Comparison of ENCODE assay signal across 24 cellular contexts in the genomic region with DNA sequence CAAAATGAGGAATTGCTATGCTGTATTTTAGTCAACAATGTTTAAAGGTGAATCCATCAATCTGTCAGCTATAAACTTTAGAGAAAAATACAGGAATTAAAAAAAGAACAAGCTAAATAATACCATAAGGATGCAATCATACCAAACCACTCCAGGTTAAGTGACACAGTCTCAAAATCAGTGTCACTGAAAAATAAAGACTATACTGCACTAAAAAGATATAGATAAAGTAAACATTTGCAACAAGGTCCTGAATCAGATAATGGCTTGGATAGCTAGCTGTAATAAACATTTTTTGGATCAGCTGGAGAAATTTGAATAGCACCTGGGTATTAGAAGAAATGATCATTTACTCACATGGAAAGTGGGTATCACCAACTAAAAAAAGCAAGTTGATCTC. TPM values are rescaled to one million over a fixed set of nuclear protein-coding genes. Genes with fewer than 3 reads are reported as not detected.
A peak's percentile ranks its signal among the peaks of the same experiment; 100 is the strongest.
DNase-seq lines count a peak whose midpoint lies in the region; ATAC-seq, FAIRE-seq and TF ChIP-seq lines count a peak whose summit lies in the region.
"Had no signal": no experiment of that assay in that cellular context is flagged by ENCODE, and none has a peak within 500 bp of the region (broad histone marks: within the 10 kb centered on the region; RNA-seq: fewer than 3 reads in every experiment).

No MANE protein-coding gene starts in this region.

- H3K4me2 ChIP-seq in astrocyte (ENCODE audit: low read length) (no peak overlapping the region), HepG2 (ENCODE audit: low read depth, low read length) (no peak overlapping the region)
- H3K4me2 ChIP-seq: neural progenitor cell had no signal

- no peak for FAIRE-seq in astrocyte (lab: Jason Lieb, UNC)
- no peak for FAIRE-seq in HepG2 (lab: Jason Lieb, UNC)
- FAIRE-seq in GM12891 (lab: Jason Lieb, UNC): no peak
- FAIRE-seq: GM18507 had no signal

- no peak overlapping the region for H3K4me3 Mint-ChIP-seq in natural killer cell
- H3K4me3 Mint-ChIP-seq in natural killer cell treated with Interleukin-12 subunit alpha and Interleukin-12 subunit beta and Interleukin-15 and Interleukin-18, amount 100 ng/mL, for 72 hours: no peak overlapping the region
- peak overlapping the region; percentile 23 for H3K4me3 Mint-ChIP-seq in astrocyte (ENCODE audit: unreplicated experiment)
- no peak overlapping the region for H3K4me3 Mint-ChIP-seq in osteocyte (ENCODE audit: unreplicated experiment)
- H3K4me3 Mint-ChIP-seq: activated naive CD8-positive, alpha-beta T cell treated with anti-CD3 and anti-CD28 coated beads, Interleukin-2, amount 10 ng/mL, durations not matched to agents 7 days and 5 days; neural progenitor cell had no signal

- TF ChIP-seq EP300 in HepG2 (IDR thresholded peaks at IDR 0.05; ENCODE audit: low read depth in 2 of 2, low read length in 2 of 2) (no peak), HepG2 (CRISPR knock-in tag; IDR thresholded peaks at IDR 0.05; ENCODE audit: borderline replicate concordance) (no peak)

- H3K27ac Mint-ChIP-seq in natural killer cell: peak overlapping the region; percentile 6 to 15
- no peak overlapping the region for H3K27ac Mint-ChIP-seq in natural killer cell treated with Interleukin-12 subunit alpha and Interleukin-12 subunit beta and Interleukin-15 and Interleukin-18, amount 100 ng/mL, for 72 hours
- no peak overlapping the region for H3K27ac Mint-ChIP-seq in astrocyte (ENCODE audit: unreplicated experiment)
- peak overlapping the region; percentile 56 for H3K27ac Mint-ChIP-seq in osteocyte (ENCODE audit: unreplicated experiment)
- H3K27ac Mint-ChIP-seq: activated naive CD8-positive, alpha-beta T cell treated with anti-CD3 and anti-CD28 coated beads, Interleukin-2, amount 10 ng/mL, durations not matched to agents 7 days and 5 days; activated T-helper 17 cell treated with anti-CD3 and anti-CD28 coated beads, Interleukin-2, amount 50 U/mL, for 72 hours; neural progenitor cell had no signal

- peaks cover 92% of the 10 kb centered on the region for H4K20me1 ChIP-seq in astrocyte (ENCODE audit: insufficient read depth, low read length)
- H4K20me1 ChIP-seq in HepG2 (ENCODE audit: insufficient read depth, low read length): peaks cover 94% of the 10 kb centered on the region

- no TSS peak for BruUV-seq in HepG2 (replicated peaks; lab: Mats Ljungman, UMichigan)

- H3K9ac ChIP-seq in astrocyte (ENCODE audit: low read length) (no peak overlapping the region), HepG2 (ENCODE audit: insufficient read depth, low read depth, low read length) (no peak overlapping the region)
- H3K9ac ChIP-seq: neural progenitor cell had no signal

- H3K9me3 Mint-ChIP-seq in natural killer cell (no peaks in the 10 kb centered on the region), astrocyte (ENCODE audit: unreplicated experiment) (no peaks in the 10 kb centered on the region), osteocyte (ENCODE audit: unreplicated experiment) (no peaks in the 10 kb centered on the region)
- H3K9me3 Mint-ChIP-seq in natural killer cell treated with Interleukin-12 subunit alpha and Interleukin-12 subunit beta and Interleukin-15 and Interleukin-18, amount 100 ng/mL, for 72 hours: no peaks in the 10 kb centered on the region
- H3K9me3 Mint-ChIP-seq: activated naive CD8-positive, alpha-beta T cell treated with anti-CD3 and anti-CD28 coated beads, Interleukin-2, amount 10 ng/mL, durations not matched to agents 7 days and 5 days; activated T-helper 17 cell treated with anti-CD3 and anti-CD28 coated beads, Interleukin-2, amount 50 U/mL, for 72 hours had no signal

- intact Hi-C loops in natural killer cell (cut with micrococcal nuclease): no loop called here
- intact Hi-C loops in HepG2 (cut with micrococcal nuclease; ENCODE audit: unreplicated experiment): no loop called here

- H2AFZ ChIP-seq in astrocyte (ENCODE audit: low read depth, low read length) (no peak overlapping the region), HepG2 (ENCODE audit: low read length) (no peak overlapping the region)
- H2AFZ ChIP-seq: neural progenitor cell had no signal

- H3K27me3 ChIP-seq in astrocyte (ENCODE audit: insufficient read depth, low read length): no peaks in the 10 kb centered on the region
- H3K27me3 ChIP-seq in HepG2 (ENCODE audit: control insufficient read depth in 1 of 2, insufficient read depth in 2 of 2, low read length in 2 of 2): no peaks in the 10 kb centered on the region
- H3K27me3 ChIP-seq: body of pancreas, colonic mucosa, MG63, neural progenitor cell, Peyer's patch, SJSA1, uterus had no signal

- H3K9me3 ChIP-seq in astrocyte (ENCODE audit: insufficient read depth, low read depth, low read length) (no peaks in the 10 kb centered on the region), HepG2 (ENCODE audit: low read length) (no peaks in the 10 kb centered on the region)
- H3K9me3 ChIP-seq: body of pancreas, colonic mucosa, MG63, Peyer's patch, prostate gland, SJSA1, uterus had no signal

- TF ChIP-seq CTCF in natural killer cell (IDR thresholded peaks at IDR 0.05) (no peak), astrocyte (IDR thresholded peaks at IDR 0.05; ENCODE audit: insufficient read depth, low read depth, low read length) (no peak), osteocyte (IDR thresholded peaks at IDR 0.05) (no peak), HepG2 (CRISPR knock-in tag; IDR thresholded peaks at IDR 0.05) (no peak)

- peaks cover 96% of the 10 kb centered on the region for H3K79me2 ChIP-seq in astrocyte (ENCODE audit: insufficient read depth, low read length)
- peaks cover 97% of the 10 kb centered on the region for H3K79me2 ChIP-seq in HepG2 (ENCODE audit: insufficient read depth, low read length)

- no peak overlapping the region for H3K4me3 ChIP-seq in astrocyte (ENCODE audit: insufficient read depth, low read depth, low read length)
- no peak overlapping the region for H3K4me3 ChIP-seq in HepG2 (replicated peaks in 1 of 3; ENCODE audit: insufficient read depth in 1 of 3, low read depth in 2 of 3, low read length in 3 of 3)
- H3K4me3 ChIP-seq: body of pancreas, colonic mucosa, MG63, neural progenitor cell, Peyer's patch, prostate gland, SJSA1, uterus had no signal

- H3K4me1 Mint-ChIP-seq in natural killer cell: peaks cover 58 to 61% of the 10 kb centered on the region in 2 donors
- peaks cover 38 to 50% of the 10 kb centered on the region in 2 donors for H3K4me1 Mint-ChIP-seq in natural killer cell treated with Interleukin-12 subunit alpha and Interleukin-12 subunit beta and Interleukin-15 and Interleukin-18, amount 100 ng/mL, for 72 hours (ENCODE audit: low read depth in 2 of 2)
- H3K4me1 Mint-ChIP-seq in astrocyte (ENCODE audit: low read depth, unreplicated experiment): peaks cover 34% of the 10 kb centered on the region
- peaks cover 69% of the 10 kb centered on the region for H3K4me1 Mint-ChIP-seq in osteocyte (ENCODE audit: unreplicated experiment)

- H3K27ac ChIP-seq in astrocyte (ENCODE audit: low read depth, low read length): no peak overlapping the region
- H3K27ac ChIP-seq in HepG2 (ENCODE audit: extremely low read length, insufficient read depth, low read length): no peak overlapping the region
- H3K27ac ChIP-seq: colonic mucosa, neural progenitor cell, prostate gland, SJSA1 had no signal

- POLR2A ChIA-PET in HepG2 (lab: Yijun Ruan, JAX): interaction anchor here (0.6 to 1.1 kb wide), 3 partner anchors 9 to 20 kb away, joined by 3 to 4 read pairs (median 4); no protein-coding TSS in a partner anchor

- H3K36me3 ChIP-seq in astrocyte (ENCODE audit: insufficient read depth, low read length): peaks cover 3% of the 10 kb centered on the region
- peaks cover 0 to 10% of the 10 kb centered on the region in 2 experiments; a peak in 1 of 5 replicates for H3K36me3 ChIP-seq in HepG2 (replicated peaks in 1 of 2; ENCODE audit: control insufficient read depth in 1 of 2, insufficient read depth in 2 of 2, low read length in 2 of 2)
- H3K36me3 ChIP-seq: colonic mucosa, neural progenitor cell, Peyer's patch, prostate gland, uterus had no signal

- H3K36me3 Mint-ChIP-seq in natural killer cell (no peaks in the 10 kb centered on the region), astrocyte (ENCODE audit: low read depth, unreplicated experiment) (peaks cover 2% of the 10 kb centered on the region), osteocyte (ENCODE audit: unreplicated experiment) (no peaks in the 10 kb centered on the region)
- no peaks in the 10 kb centered on the region for H3K36me3 Mint-ChIP-seq in natural killer cell treated with Interleukin-12 subunit alpha and Interleukin-12 subunit beta and Interleukin-15 and Interleukin-18, amount 100 ng/mL, for 72 hours

- TF ChIP-seq POLR2A in HepG2 (IDR thresholded peaks at IDR 0.05; ENCODE audit: insufficient read depth in 1 of 2, low read depth in 2 of 2, low read length in 2 of 2) (no peak), GM12891 (IDR thresholded peaks at IDR 0.05; ENCODE audit: low read depth, low read length) (no peak)

- ATAC-seq in natural killer cell: no peak
- no peak for ATAC-seq in natural killer cell treated with Interleukin-12 subunit alpha and Interleukin-12 subunit beta and Interleukin-15 and Interleukin-18, amount 100 ng/mL, for 72 hours
- ATAC-seq in HG03442 (IDR thresholded peaks at IDR 0.05; ENCODE audit: unreplicated experiment): no peak
- no peak for ATAC-seq in HepG2
- ATAC-seq: activated T-helper 17 cell treated with anti-CD3 and anti-CD28 coated beads, Interleukin-2, amount 50 U/mL, for 72 hours; body of pancreas had no signal

- DNase-seq in natural killer cell: no peak
- DNase-seq in natural killer cell treated with Interleukin-12 subunit alpha and Interleukin-12 subunit beta and Interleukin-15 and Interleukin-18, amount 100 ng/mL, for 72 hours (ENCODE audit: low spot score): no peak
- DNase-seq in astrocyte (ENCODE audit: low read depth): no peak
- DNase-seq in osteocyte (ENCODE audit: extremely low spot score, unreplicated experiment): no peak
- DNase-seq in HepG2 (ENCODE audit: low spot score): no peak
- DNase-seq in GM12891 (ENCODE audit: insufficient read length, low spot score): no peak
- DNase-seq in NOMO-1 treated with dmso at 0.1 percent for 144 hours (lab: John Stamatoyannopoulos, UW; ENCODE audit: unreplicated experiment): no peak
- DNase-seq: activated CD4-positive, alpha-beta T cell treated with anti-CD3 and anti-CD28 coated beads, Interleukin-2, amount 50 U/mL, for 1 hour; activated naive CD8-positive, alpha-beta T cell treated with anti-CD3 and anti-CD28 coated beads, Interleukin-2, amount 10 ng/mL, durations not matched to agents 7 days and 5 days; colonic mucosa; NCI-H1417; NK-92 treated with Interleukin-12 subunit alpha and Interleukin-12 subunit beta, amount 100 ng/mL, for 24 hours; Peyer's patch; stimulated activated CD4-positive, alpha-beta T cell treated with anti-CD3 and anti-CD28 coated beads, Interleukin-12 subunit alpha, Interleukin-12 subunit beta, amount 100 ng/mL, for 4 hours; stimulated activated CD4-positive, alpha-beta T cell treated with anti-CD3 and anti-CD28 coated beads, Interleukin-4, amount 100 ng/mL, for 4 hours; uterus had no signal

- in situ Hi-C loops in HepG2 (cut with HindIII; ENCODE audit: extremely low pct_ligation_motif_present, low pct_unique_long_range_greater_than_20kb): no loop called here

- H3K4me1 ChIP-seq in astrocyte (ENCODE audit: insufficient read depth, low read length): peaks cover 6% of the 10 kb centered on the region
- peaks cover 82% of the 10 kb centered on the region for H3K4me1 ChIP-seq in HepG2 (ENCODE audit: insufficient read depth, low read length)

- no peak for TF ChIP-seq RAD21 in HepG2 (CRISPR knock-in tag; IDR thresholded peaks at IDR 0.05)

- no peaks in the 10 kb centered on the region for H3K27me3 Mint-ChIP-seq in natural killer cell (ENCODE audit: low read depth in 2 of 2)
- H3K27me3 Mint-ChIP-seq in natural killer cell treated with Interleukin-12 subunit alpha and Interleukin-12 subunit beta and Interleukin-15 and Interleukin-18, amount 100 ng/mL, for 72 hours: no peaks in the 10 kb centered on the region
- no peaks in the 10 kb centered on the region for H3K27me3 Mint-ChIP-seq in astrocyte (ENCODE audit: low read depth, unreplicated experiment)
- H3K27me3 Mint-ChIP-seq in osteocyte (ENCODE audit: unreplicated experiment): no peaks in the 10 kb centered on the region
- H3K27me3 Mint-ChIP-seq: activated naive CD8-positive, alpha-beta T cell treated with anti-CD3 and anti-CD28 coated beads, Interleukin-2, amount 10 ng/mL, durations not matched to agents 7 days and 5 days; activated T-helper 17 cell treated with anti-CD3 and anti-CD28 coated beads, Interleukin-2, amount 50 U/mL, for 72 hours had no signal

- CTCF ChIA-PET in HepG2 (lab: Yijun Ruan, JAX; ENCODE audit: low intra/inter-chr PET ratio, low total read pairs): no interaction called here

RNA-seq across cellular contexts. Expression of gene GPBP1L1, which starts 7.8 kb away (rescaled TPM):
- total RNA-seq in natural killer cell: 100 to 1,000 TPM; 144 to 176 (median 153) TPM
- 100 to 1,000 TPM; 100 to 140 TPM for total RNA-seq in natural killer cell treated with Interleukin-12 subunit alpha and Interleukin-12 subunit beta and Interleukin-15 and Interleukin-18, amount 100 ng/mL, for 72 hours
- 116 TPM in 2 replicates for total RNA-seq in astrocyte
- total RNA-seq in osteocyte: 87.2 and 96.0 TPM in 2 replicates
- 86.1 and 102 TPM in 2 replicates for total RNA-seq in HepG2 (2016; rRNA removed; fragmentation: Illumina TruSeq; extraction: Trizol)
- 25.6 and 26.4 TPM in 2 replicates for total RNA-seq in HepG2 (2016; cell fraction: cytosol; rRNA removed; fragmentation: Illumina TruSeq; extraction: Trizol; ENCODE audit: low read depth)
- 92.3 and 92.5 TPM in 2 replicates for total RNA-seq in HepG2 (2016; cell fraction: insoluble cytoplasmic fraction; rRNA removed; fragmentation: Illumina TruSeq; extraction: Trizol)
- total RNA-seq in HepG2 (2016; cell fraction: membrane; rRNA removed; fragmentation: Illumina TruSeq; extraction: Trizol): 57.5 TPM in 2 replicates
- total RNA-seq in HepG2 (2016; cell fraction: nucleus; rRNA removed; fragmentation: Illumina TruSeq; extraction: Trizol): 88.6 and 95.6 TPM in 2 replicates
- polyA plus RNA-seq in HepG2 (2011; rRNA removed): 45.9 and 46.4 TPM in 2 replicates
- polyA plus RNA-seq in HepG2 (2011; cell fraction: cytosol; rRNA removed): 31.6 and 50.0 TPM in 2 replicates
- polyA plus RNA-seq in HepG2 (2011; cell fraction: nucleus; rRNA removed): 47.9 and 59.6 TPM in 2 replicates
- polyA plus RNA-seq in HepG2 (2012): 66.6 and 70.2 TPM in 2 replicates
- polyA plus RNA-seq in HepG2 (2016; cell fraction: cytosol; fragmentation: Illumina TruSeq; extraction: Trizol; ENCODE audit: low read depth): 4.1 and 5.8 TPM in 2 replicates
- polyA plus RNA-seq in HepG2 (2016; cell fraction: insoluble cytoplasmic fraction; fragmentation: Illumina TruSeq; extraction: Trizol; ENCODE audit: low read depth): 64.8 and 77.7 TPM in 2 replicates
- 19.7 and 22.4 TPM in 2 replicates for polyA plus RNA-seq in HepG2 (2016; cell fraction: membrane; fragmentation: Illumina TruSeq; extraction: Trizol; ENCODE audit: low read depth)
- 101 and 103 TPM in 2 replicates for polyA plus RNA-seq in HepG2 (2016; cell fraction: nucleus; fragmentation: Illumina TruSeq; extraction: Trizol; ENCODE audit: insufficient read depth, low read depth)
- 88.8 and 106 TPM in 2 replicates for polyA minus RNA-seq in HepG2 (2011; rRNA and poly(A)+ RNA removed; ENCODE audit: low replicate concordance)
- 54.0 and 54.9 TPM in 2 replicates for polyA minus RNA-seq in HepG2 (2011; cell fraction: cytosol; rRNA and poly(A)+ RNA removed)
- polyA minus RNA-seq in HepG2 (2011; cell fraction: nucleus; rRNA and poly(A)+ RNA removed): 163 and 195 TPM in 2 replicates
- polyA plus RNA-seq in GM12891 (2012; ENCODE audit: low read depth, missing spikeins): 41.9 TPM

RNA-seq across cellular contexts. Expression of gene TMEM69, which starts 9.5 kb away (rescaled TPM):
- total RNA-seq in natural killer cell: 10 to 100 TPM in 1 of 3 donors, 1 to 10 TPM in 2; 8.8 to 14.2 (median 9.3) TPM
- 10 to 100 TPM; 18.7 to 19.4 TPM for total RNA-seq in natural killer cell treated with Interleukin-12 subunit alpha and Interleukin-12 subunit beta and Interleukin-15 and Interleukin-18, amount 100 ng/mL, for 72 hours
- total RNA-seq in astrocyte: 23.3 and 26.2 TPM in 2 replicates
- total RNA-seq in osteocyte: 20.0 and 23.1 TPM in 2 replicates
- 21.9 and 25.4 TPM in 2 replicates for total RNA-seq in HepG2 (2016; rRNA removed; fragmentation: Illumina TruSeq; extraction: Trizol)
- total RNA-seq in HepG2 (2016; cell fraction: cytosol; rRNA removed; fragmentation: Illumina TruSeq; extraction: Trizol; ENCODE audit: low read depth): 11.4 TPM in 2 replicates
- total RNA-seq in HepG2 (2016; cell fraction: insoluble cytoplasmic fraction; rRNA removed; fragmentation: Illumina TruSeq; extraction: Trizol): 22.3 and 23.4 TPM in 2 replicates
- total RNA-seq in HepG2 (2016; cell fraction: membrane; rRNA removed; fragmentation: Illumina TruSeq; extraction: Trizol): 25.3 and 27.2 TPM in 2 replicates
- total RNA-seq in HepG2 (2016; cell fraction: nucleus; rRNA removed; fragmentation: Illumina TruSeq; extraction: Trizol): 15.9 TPM in 2 replicates
- polyA plus RNA-seq in HepG2 (2011; rRNA removed): 112 and 135 TPM in 2 replicates
- 79.4 and 112 TPM in 2 replicates for polyA plus RNA-seq in HepG2 (2011; cell fraction: cytosol; rRNA removed)
- 24.0 and 32.3 TPM in 2 replicates for polyA plus RNA-seq in HepG2 (2011; cell fraction: nucleus; rRNA removed)
- polyA plus RNA-seq in HepG2 (2012): 42.1 and 42.2 TPM in 2 replicates
- polyA plus RNA-seq in HepG2 (2016; cell fraction: cytosol; fragmentation: Illumina TruSeq; extraction: Trizol; ENCODE audit: low read depth): 14.7 and 16.7 TPM in 2 replicates
- 38.2 and 42.6 TPM in 2 replicates for polyA plus RNA-seq in HepG2 (2016; cell fraction: insoluble cytoplasmic fraction; fragmentation: Illumina TruSeq; extraction: Trizol; ENCODE audit: low read depth)
- polyA plus RNA-seq in HepG2 (2016; cell fraction: membrane; fragmentation: Illumina TruSeq; extraction: Trizol; ENCODE audit: low read depth): 28.0 and 33.0 TPM in 2 replicates
- 36.0 and 42.8 TPM in 2 replicates for polyA plus RNA-seq in HepG2 (2016; cell fraction: nucleus; fragmentation: Illumina TruSeq; extraction: Trizol; ENCODE audit: insufficient read depth, low read depth)
- polyA minus RNA-seq in HepG2 (2011; rRNA and poly(A)+ RNA removed; ENCODE audit: low replicate concordance): 78.0 and 80.4 TPM in 2 replicates
- 35.4 and 38.1 TPM in 2 replicates for polyA minus RNA-seq in HepG2 (2011; cell fraction: cytosol; rRNA and poly(A)+ RNA removed)
- polyA minus RNA-seq in HepG2 (2011; cell fraction: nucleus; rRNA and poly(A)+ RNA removed): 26.5 and 35.8 TPM in 2 replicates
- 35.4 TPM for polyA plus RNA-seq in GM12891 (2012; ENCODE audit: low read depth, missing spikeins)

RNA-seq across cellular contexts. Expression of gene CCDC17, which starts 54.6 kb away (rescaled TPM):
- total RNA-seq in natural killer cell: 1 to 10 TPM; 2.9 to 4.5 (median 3.3) TPM
- 1 to 10 TPM; 4.4 to 6.9 TPM for total RNA-seq in natural killer cell treated with Interleukin-12 subunit alpha and Interleukin-12 subunit beta and Interleukin-15 and Interleukin-18, amount 100 ng/mL, for 72 hours
- 2.4 and 3.8 TPM in 2 replicates for total RNA-seq in astrocyte
- total RNA-seq in osteocyte: 2.2 and 2.4 TPM in 2 replicates
- total RNA-seq in HepG2 (2016; rRNA removed; fragmentation: Illumina TruSeq; extraction: Trizol): 0.24 and 1.5 TPM in 2 replicates
- 0.26 and 0.30 TPM in 2 replicates for total RNA-seq in HepG2 (2016; cell fraction: cytosol; rRNA removed; fragmentation: Illumina TruSeq; extraction: Trizol; ENCODE audit: low read depth)
- total RNA-seq in HepG2 (2016; cell fraction: insoluble cytoplasmic fraction; rRNA removed; fragmentation: Illumina TruSeq; extraction: Trizol): 0.18 and 1.4 TPM in 2 replicates
- total RNA-seq in HepG2 (2016; cell fraction: membrane; rRNA removed; fragmentation: Illumina TruSeq; extraction: Trizol): 0.37 and 0.41 TPM in 2 replicates
- 1.7 and 2.5 TPM in 2 replicates for total RNA-seq in HepG2 (2016; cell fraction: nucleus; rRNA removed; fragmentation: Illumina TruSeq; extraction: Trizol)
- polyA plus RNA-seq in HepG2 (2011; rRNA removed): 3.2 and 3.3 TPM in 2 replicates
- polyA plus RNA-seq in HepG2 (2011; cell fraction: cytosol; rRNA removed): 0.64 and 0.82 TPM in 2 replicates
- polyA plus RNA-seq in HepG2 (2011; cell fraction: nucleus; rRNA removed): 23.6 and 26.7 TPM in 2 replicates
- 2.9 and 3.4 TPM in 2 replicates for polyA plus RNA-seq in HepG2 (2012)
- 0.18 and 0.35 TPM in 2 replicates for polyA plus RNA-seq in HepG2 (2016; cell fraction: cytosol; fragmentation: Illumina TruSeq; extraction: Trizol; ENCODE audit: low read depth)
- 0.20 TPM in 1 of 2 replicates, not detected in the other for polyA plus RNA-seq in HepG2 (2016; cell fraction: insoluble cytoplasmic fraction; fragmentation: Illumina TruSeq; extraction: Trizol; ENCODE audit: low read depth)
- polyA plus RNA-seq in HepG2 (2016; cell fraction: membrane; fragmentation: Illumina TruSeq; extraction: Trizol; ENCODE audit: low read depth): 0.13 and 0.33 TPM in 2 replicates
- 4.6 and 5.9 TPM in 2 replicates for polyA plus RNA-seq in HepG2 (2016; cell fraction: nucleus; fragmentation: Illumina TruSeq; extraction: Trizol; ENCODE audit: insufficient read depth, low read depth)
- polyA minus RNA-seq in HepG2 (2011; rRNA and poly(A)+ RNA removed; ENCODE audit: low replicate concordance): 4.0 and 9.6 TPM in 2 replicates
- polyA minus RNA-seq in HepG2 (2011; cell fraction: cytosol; rRNA and poly(A)+ RNA removed): 0.62 TPM in 1 of 2 replicates, not detected in the other
- polyA minus RNA-seq in HepG2 (2011; cell fraction: nucleus; rRNA and poly(A)+ RNA removed): 10.6 and 12.4 TPM in 2 replicates
- 0.77 TPM for polyA plus RNA-seq in GM12891 (2012; ENCODE audit: low read depth, missing spikeins)

Comparison
In these comparisons a context has a peak if more than half of its experiments do, and no peak if none do; other contexts are left out.
1. H3K27ac Mint-ChIP-seq: peak in natural killer cell (2 of 2) and osteocyte (single experiment); none in natural killer cell treated with Interleukin-12 subunit alpha and Interleukin-12 subunit beta and Interleukin-15 and Interleukin-18, amount 100 ng/mL, for 72 hours (0 of 2) and astrocyte (single experiment).